1 cellular context compared by ENCODE assay signal in the genomic region with DNA sequence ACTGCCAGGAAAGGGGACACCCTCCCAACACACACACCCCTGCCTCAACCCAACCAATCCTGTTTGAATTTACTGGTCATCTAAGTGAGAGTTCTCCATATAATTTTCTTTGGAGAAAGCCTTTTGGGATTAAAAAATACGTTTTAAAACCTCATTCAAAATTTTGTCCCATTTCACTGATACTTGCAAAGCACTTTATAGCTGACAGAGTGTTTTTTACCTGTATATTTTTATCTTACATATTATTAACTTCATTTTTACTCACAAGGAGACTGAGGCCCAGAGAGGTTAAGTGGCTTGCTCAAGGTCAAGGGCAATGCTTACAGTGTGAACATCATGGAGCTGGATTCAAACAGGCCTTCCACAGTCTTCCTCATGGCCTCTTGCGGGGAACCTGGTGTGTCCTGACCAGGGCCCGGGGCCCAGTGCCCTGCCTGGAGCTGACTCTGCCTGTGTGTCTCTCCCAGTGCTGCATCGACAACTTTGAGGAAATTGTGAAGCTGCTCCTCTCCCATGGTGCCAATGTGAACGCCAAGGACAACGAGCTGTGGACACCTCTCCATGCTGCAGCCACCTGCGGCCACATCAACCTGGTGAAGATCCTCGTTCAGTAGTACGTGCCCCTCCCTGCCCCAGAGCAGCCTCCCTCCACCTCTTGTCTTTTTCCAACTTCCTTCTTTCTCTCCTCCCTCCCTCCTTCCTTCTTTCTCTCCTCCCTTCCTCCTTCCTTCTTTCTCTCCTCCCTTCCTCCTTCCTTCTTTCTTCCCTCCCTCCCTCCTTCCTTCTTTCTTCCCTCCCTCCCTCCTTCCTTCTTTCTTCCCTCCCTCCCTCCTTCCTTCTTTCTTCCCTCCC.
TF ChIP-seq lines count a peak whose summit lies in the region.

No MANE protein-coding gene starts in this region.

TF ChIP-seq in IMR-90, 13 proteins besides CTCF, POLR2A, EP300 and RAD21:
- TF ChIP-seq BHLHE40 (IDR thresholded peaks at IDR 0.05; ENCODE audit: low read depth, low read length): no peak
- TF ChIP-seq RFX5 (IDR thresholded peaks at IDR 0.05; ENCODE audit: low read depth, low read length): no peak
- no peak for TF ChIP-seq NFE2L2 (IDR thresholded peaks at IDR 0.05; ENCODE audit: low read depth, low read length)
- TF ChIP-seq CHD1 (IDR thresholded peaks at IDR 0.05; ENCODE audit: low read depth, low read length): no peak
- TF ChIP-seq MAZ (IDR thresholded peaks at IDR 0.05; ENCODE audit: borderline replicate concordance, low read depth, low read length): no peak
- TF ChIP-seq, protein P1, sequence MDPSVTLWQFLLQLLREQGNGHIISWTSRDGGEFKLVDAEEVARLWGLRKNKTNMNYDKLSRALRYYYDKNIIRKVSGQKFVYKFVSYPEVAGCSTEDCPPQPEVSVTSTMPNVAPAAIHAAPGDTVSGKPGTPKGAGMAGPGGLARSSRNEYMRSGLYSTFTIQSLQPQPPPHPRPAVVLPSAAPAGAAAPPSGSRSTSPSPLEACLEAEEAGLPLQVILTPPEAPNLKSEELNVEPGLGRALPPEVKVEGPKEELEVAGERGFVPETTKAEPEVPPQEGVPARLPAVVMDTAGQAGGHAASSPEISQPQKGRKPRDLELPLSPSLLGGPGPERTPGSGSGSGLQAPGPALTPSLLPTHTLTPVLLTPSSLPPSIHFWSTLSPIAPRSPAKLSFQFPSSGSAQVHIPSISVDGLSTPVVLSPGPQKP (IDR thresholded peaks at IDR 0.05; ENCODE audit: borderline replicate concordance, low read depth, low read length): no peak
- TF ChIP-seq CEBPB (IDR thresholded peaks at IDR 0.05; ENCODE audit: low read depth, low read length): no peak
- TF ChIP-seq MXI1 (IDR thresholded peaks at IDR 0.05; ENCODE audit: borderline replicate concordance, low read depth, low read length): no peak
- TF ChIP-seq, protein P2, sequence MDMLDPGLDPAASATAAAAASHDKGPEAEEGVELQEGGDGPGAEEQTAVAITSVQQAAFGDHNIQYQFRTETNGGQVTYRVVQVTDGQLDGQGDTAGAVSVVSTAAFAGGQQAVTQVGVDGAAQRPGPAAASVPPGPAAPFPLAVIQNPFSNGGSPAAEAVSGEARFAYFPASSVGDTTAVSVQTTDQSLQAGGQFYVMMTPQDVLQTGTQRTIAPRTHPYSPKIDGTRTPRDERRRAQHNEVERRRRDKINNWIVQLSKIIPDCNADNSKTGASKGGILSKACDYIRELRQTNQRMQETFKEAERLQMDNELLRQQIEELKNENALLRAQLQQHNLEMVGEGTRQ (IDR thresholded peaks at IDR 0.05; ENCODE audit: low read depth, low read length): no peak
- no peak for TF ChIP-seq FOS (IDR thresholded peaks at IDR 0.05; ENCODE audit: low read depth, low read length)
